ENCODE assay signal across 14 cellular contexts in genomic region chr19:21023901-21024300, GRCh38. TPM values are rescaled to one million over a fixed set of nuclear protein-coding genes. Genes with fewer than 3 reads are reported as not detected.
DNase-seq lines count a peak whose midpoint lies in the region; ATAC-seq and TF ChIP-seq lines count a peak whose summit lies in the region.
"Had no signal": no experiment of that assay in that cellular context is flagged by ENCODE, and none has a peak within 500 bp of the region (broad histone marks: within the 10 kb centered on the region; RNA-seq: fewer than 3 reads in every experiment).

No MANE protein-coding gene starts in this region.

- no peaks in the 10 kb centered on the region for H4K20me1 ChIP-seq in IMR-90 (ENCODE audit: insufficient read depth, low read length)

- H3K4me1 ChIP-seq in CD8-positive, alpha-beta memory T cell (ENCODE audit: insufficient read depth, low read length): peaks cover 48% of the 10 kb centered on the region
- H3K4me1 ChIP-seq in IMR-90 (ENCODE audit: control insufficient read depth, insufficient read depth, low read length): peaks cover 7% of the 10 kb centered on the region; the same call in 1 of the 2 replicates
- H3K4me1 ChIP-seq in esophagus muscularis mucosa: peaks cover 8 to 32% (median 20%) of the 10 kb centered on the region in 4 donors

- H3K36me3 Mint-ChIP-seq in CD8-positive, alpha-beta memory T cell: peaks cover 14 to 77% (median 32%) of the 10 kb centered on the region in 3 donors
- peaks cover 33% of the 10 kb centered on the region for H3K36me3 Mint-ChIP-seq in natural killer cell treated with Interleukin-12 subunit alpha and Interleukin-12 subunit beta and Interleukin-15 and Interleukin-18, amount 100 ng/mL, for 72 hours
- H3K36me3 Mint-ChIP-seq in WTC11: peaks cover 45% of the 10 kb centered on the region

- H3K27me3 ChIP-seq in CD8-positive, alpha-beta memory T cell (ENCODE audit: insufficient read depth, low read length, poor library complexity, severe bottlenecking): no peaks in the 10 kb centered on the region
- H3K27me3 ChIP-seq in IMR-90 (ENCODE audit: control insufficient read depth, insufficient read depth, low read length) (no peaks in the 10 kb centered on the region), esophagus muscularis mucosa (no peaks in the 10 kb centered on the region)
- H3K27me3 ChIP-seq: adrenal gland had no signal

- no peak overlapping the region for H3K9ac ChIP-seq in IMR-90 (ENCODE audit: low read depth, low read length)

- no peaks in the 10 kb centered on the region for H3K27me3 Mint-ChIP-seq in CD8-positive, alpha-beta memory T cell
- no peaks in the 10 kb centered on the region for H3K27me3 Mint-ChIP-seq in natural killer cell treated with Interleukin-12 subunit alpha and Interleukin-12 subunit beta and Interleukin-15 and Interleukin-18, amount 100 ng/mL, for 72 hours
- no peaks in the 10 kb centered on the region for H3K27me3 Mint-ChIP-seq in WTC11 (ENCODE audit: low read depth)

- no peak for TF ChIP-seq EP300 in esophagus muscularis mucosa (IDR thresholded peaks at IDR 0.05)

- H2AFZ ChIP-seq in IMR-90 (replicated peaks; ENCODE audit: low read length, poor library complexity): no peak overlapping the region

- H2BK15ac ChIP-seq in IMR-90 (ENCODE audit: low read depth, low read length): no peak overlapping the region

- H3K79me1 ChIP-seq in IMR-90 (ENCODE audit: low read depth in 1 of 2, low read length in 2 of 2): peaks cover 20 to 23% of the 10 kb centered on the region in 2 experiments; a peak in 3 of 4 replicates

- TF ChIP-seq RAD21 in IMR-90 (IDR thresholded peaks at IDR 0.05; ENCODE audit: low read length): no peak

- no peak overlapping the region for H3K4ac ChIP-seq in IMR-90 (ENCODE audit: low read depth, low read length)

- H2BK20ac ChIP-seq in IMR-90 (ENCODE audit: low read depth, low read length): no peak overlapping the region

- no peak overlapping the region for H2BK120ac ChIP-seq in IMR-90 (ENCODE audit: low read depth, low read length)

- no peak for DNase-seq in CD8-positive, alpha-beta memory T cell
- DNase-seq in IMR-90 (peak; percentile 65), caudate nucleus (lab: John Stamatoyannopoulos, UW) (no peak), DMS114 treated with DMSO at 0.1 percent for 48 hours (lab: John Stamatoyannopoulos, UW; ENCODE audit: unreplicated experiment) (no peak), WTC11 (ENCODE audit: low spot score) (no peak), NCI-H1048 (lab: John Stamatoyannopoulos, UW) (no peak), esophagus muscularis mucosa (ENCODE audit: extremely low spot score) (no peak)
- DNase-seq in natural killer cell treated with Interleukin-12 subunit alpha and Interleukin-12 subunit beta and Interleukin-15 and Interleukin-18, amount 100 ng/mL, for 72 hours (ENCODE audit: low spot score): no peak
- DNase-seq: activated CD4-positive, CD25-positive, alpha-beta regulatory T cell; adrenal gland; DMS 273 treated with DMSO at 0.1 percent for 48 hours; islet precursor cell; NCI-H446 had no signal

- ATAC-seq in IMR-90 (ENCODE audit: low read depth) (peak; percentile 21; the same call in 1 of the 2 replicates), WTC11 (no peak)
- ATAC-seq in natural killer cell treated with Interleukin-12 subunit alpha and Interleukin-12 subunit beta and Interleukin-15 and Interleukin-18, amount 100 ng/mL, for 72 hours: no peak
- ATAC-seq: Right ventricle myocardium inferior had no signal

- no peak overlapping the region for H3K23ac ChIP-seq in IMR-90 (ENCODE audit: low read depth, low read length)

- no peak overlapping the region for H3K4me3 ChIP-seq in CD8-positive, alpha-beta memory T cell (ENCODE audit: low read length)
- no peak overlapping the region for H3K4me3 ChIP-seq in IMR-90 (ENCODE audit: insufficient read depth, low read depth, low read length)
- no peak overlapping the region for H3K4me3 ChIP-seq in esophagus muscularis mucosa
- H3K4me3 ChIP-seq: adrenal gland had no signal

- TF ChIP-seq POLR2A in IMR-90 (IDR thresholded peaks at IDR 0.05; ENCODE audit: low read depth, low read length): no peak
- no peak for TF ChIP-seq POLR2A in esophagus muscularis mucosa (IDR thresholded peaks at IDR 0.05; ENCODE audit: low read depth)

- dilution Hi-C loops in IMR-90 (cut with HindIII; ENCODE audit: low sequenced_read_pairs, unreplicated experiment): no loop called here

- H3K27ac ChIP-seq in CD8-positive, alpha-beta memory T cell (ENCODE audit: low read depth, low read length): no peak overlapping the region
- no peak overlapping the region for H3K27ac ChIP-seq in IMR-90 (ENCODE audit: insufficient read depth, low read length)
- H3K27ac ChIP-seq in caudate nucleus (ENCODE audit: low read depth, low read length): peak overlapping the region; percentile 60
- no peak overlapping the region for H3K27ac ChIP-seq in esophagus muscularis mucosa (replicated peaks in 1 of 4)
- H3K27ac ChIP-seq: adrenal gland had no signal

- BruUV-seq in IMR-90 (replicated peaks; lab: Mats Ljungman, UMichigan): no TSS peak

- POLR2A ChIA-PET in CD8-positive, alpha-beta memory T cell (lab: Charles Lee): no interaction called here
- POLR2A ChIA-PET in IMR-90 (lab: Charles Lee; ENCODE audit: unreplicated experiment): no interaction called here
- POLR2A ChIA-PET in WTC11 (lab: Charles Lee): no interaction called here

- H3K9me1 ChIP-seq in IMR-90 (ENCODE audit: insufficient read depth, low read length): no peaks in the 10 kb centered on the region

- TF ChIP-seq CTCF in IMR-90 (conservative IDR thresholded peaks at IDR 0.05; ENCODE audit: low read depth, low read length): no peak
- no peak for TF ChIP-seq CTCF in WTC11 (IDR thresholded peaks at IDR 0.05)
- TF ChIP-seq CTCF in esophagus muscularis mucosa (IDR thresholded peaks at IDR 0.05): no peak

- H2AK5ac ChIP-seq in IMR-90 (ENCODE audit: low read depth, low read length): no peak overlapping the region

- peak overlapping the region; percentile 53 for H2BK5ac ChIP-seq in IMR-90 (ENCODE audit: low read depth, low read length, poor library complexity, severe bottlenecking)

- intact Hi-C loops in IMR-90 (cut with micrococcal nuclease) (loop anchor here (5.0 to 10.0 kb wide), 2 partner anchors 102 to 121 kb away; partner anchors contain the start of genes ZNF431 and ZNF85), esophagus muscularis mucosa (cut with DNase I) (loop anchor here (10.0 kb wide), 2 partner anchors 121 to 369 kb away; partner anchors contain the start of gene ZNF431)

- peak overlapping the region in 4 of 7 donors; percentile 2 to 61 (median 34) for H3K4me3 Mint-ChIP-seq in CD8-positive, alpha-beta memory T cell
- peak overlapping the region; percentile 54 for H3K4me3 Mint-ChIP-seq in natural killer cell treated with Interleukin-12 subunit alpha and Interleukin-12 subunit beta and Interleukin-15 and Interleukin-18, amount 100 ng/mL, for 72 hours
- H3K4me3 Mint-ChIP-seq in WTC11: no peak overlapping the region

- no peak overlapping the region for H4K8ac ChIP-seq in IMR-90 (ENCODE audit: low read depth in 2 of 2, low read length in 2 of 2)

- H3K4me2 ChIP-seq in IMR-90 (ENCODE audit: low read depth, low read length): peak overlapping the region; percentile 63; the same call in 1 of the 2 replicates

- peaks cover 15% of the 10 kb centered on the region for H3K36me3 ChIP-seq in CD8-positive, alpha-beta memory T cell (ENCODE audit: insufficient read depth, low read length)
- H3K36me3 ChIP-seq in IMR-90 (ENCODE audit: control insufficient read depth, insufficient read depth, low read length) (peaks cover 16% of the 10 kb centered on the region), esophagus muscularis mucosa (peaks cover 0 to 48% (median 18%) of the 10 kb centered on the region in 4 donors)

- no peak overlapping the region for H2AK9ac ChIP-seq in IMR-90 (replicated peaks; ENCODE audit: low read depth, low read length, poor library complexity)

- no peaks in the 10 kb centered on the region for H3K9me3 ChIP-seq in CD8-positive, alpha-beta memory T cell (ENCODE audit: low read length)
- no peaks in the 10 kb centered on the region for H3K9me3 ChIP-seq in IMR-90 (ENCODE audit: control insufficient read depth, insufficient read depth, low read length)
- no peaks in the 10 kb centered on the region for H3K9me3 ChIP-seq in esophagus muscularis mucosa
- H3K9me3 ChIP-seq: adrenal gland had no signal

- CTCF ChIA-PET in CD8-positive, alpha-beta memory T cell (lab: Charles Lee): no interaction called here
- CTCF ChIA-PET in IMR-90 (lab: Yijun Ruan, JAX): interaction anchor here (0.6 kb wide), 1 partner anchor 830 kb away, joined by 3 read pairs; no protein-coding TSS in a partner anchor
- CTCF ChIA-PET in WTC11 (lab: Charles Lee): no interaction called here

- H4K5ac ChIP-seq in IMR-90 (ENCODE audit: low read depth, low read length): no peak overlapping the region

- in situ Hi-C loops in IMR-90 (cut with MboI; ENCODE audit: low sequenced_read_pairs): no loop called here

- peak overlapping the region in 5 of 8 donors; percentile 11 to 45 (median 25) for H3K27ac Mint-ChIP-seq in CD8-positive, alpha-beta memory T cell
- H3K27ac Mint-ChIP-seq in natural killer cell treated with Interleukin-12 subunit alpha and Interleukin-12 subunit beta and Interleukin-15 and Interleukin-18, amount 100 ng/mL, for 72 hours: peak overlapping the region; percentile 39 to 100
- H3K27ac Mint-ChIP-seq in WTC11: no peak overlapping the region

- H3K56ac ChIP-seq in IMR-90 (ENCODE audit: extremely low read depth, insufficient read depth, low read length): no peak overlapping the region

- no peak overlapping the region; the same call in 1 of the 2 replicates for H3K18ac ChIP-seq in IMR-90 (ENCODE audit: low read depth, low read length)

- no peaks in the 10 kb centered on the region for H3K9me3 Mint-ChIP-seq in CD8-positive, alpha-beta memory T cell
- H3K9me3 Mint-ChIP-seq in natural killer cell treated with Interleukin-12 subunit alpha and Interleukin-12 subunit beta and Interleukin-15 and Interleukin-18, amount 100 ng/mL, for 72 hours: no peaks in the 10 kb centered on the region
- H3K9me3 Mint-ChIP-seq in WTC11: no peaks in the 10 kb centered on the region

- H3K4me1 Mint-ChIP-seq in CD8-positive, alpha-beta memory T cell: peaks cover 75 to 88% (median 87%) of the 10 kb centered on the region in 3 donors
- H3K4me1 Mint-ChIP-seq in natural killer cell treated with Interleukin-12 subunit alpha and Interleukin-12 subunit beta and Interleukin-15 and Interleukin-18, amount 100 ng/mL, for 72 hours (ENCODE audit: low read depth in 2 of 2): peaks cover 52 to 59% of the 10 kb centered on the region in 2 donors
- peaks cover 26% of the 10 kb centered on the region for H3K4me1 Mint-ChIP-seq in WTC11

- H3K14ac ChIP-seq in IMR-90 (replicated peaks; ENCODE audit: low read depth, low read length): no peak overlapping the region

- no peak overlapping the region for H4K91ac ChIP-seq in IMR-90 (ENCODE audit: insufficient read depth, low read depth, low read length)

RNA-seq across cellular contexts. Expression of gene ZNF430, which starts 3.4 kb away (rescaled TPM):
- total RNA-seq in CD8-positive, alpha-beta memory T cell: 10 to 100 TPM; 18.7 to 20.5 TPM
- polyA plus RNA-seq in CD8-positive, alpha-beta memory T cell: 57.4 TPM
- total RNA-seq in IMR-90 (2012; rRNA removed): 7.2 and 8.4 TPM in 2 replicates
- polyA plus RNA-seq in IMR-90 (2012; rRNA removed): 3.0 and 5.4 TPM in 2 replicates
- 1.8 and 4.1 TPM in 2 replicates for polyA plus RNA-seq in IMR-90 (2012; cell fraction: cytosol; rRNA removed)
- 3.0 and 5.9 TPM in 2 replicates for polyA plus RNA-seq in IMR-90 (2012; cell fraction: nucleus; rRNA removed; ENCODE audit: low replicate concordance)
- 10 to 100 TPM; 27.2 to 40.2 TPM for total RNA-seq in natural killer cell treated with Interleukin-12 subunit alpha and Interleukin-12 subunit beta and Interleukin-15 and Interleukin-18, amount 100 ng/mL, for 72 hours
- total RNA-seq in WTC11 (2021): 10.2 to 12.3 TPM (median 10.6 TPM) in 3 replicates
- total RNA-seq in esophagus muscularis mucosa: 10 to 100 TPM in 1 of 4 donors, 1 to 10 TPM in 3; 4.5 to 11.2 (median 6.3) TPM

RNA-seq across cellular contexts. Expression of gene ZNF714, which starts 58.1 kb away (rescaled TPM):
- 10 to 100 TPM; 14.3 to 14.4 TPM for total RNA-seq in CD8-positive, alpha-beta memory T cell
- 11.2 TPM for polyA plus RNA-seq in CD8-positive, alpha-beta memory T cell
- total RNA-seq in IMR-90 (2012; rRNA removed) (14.3 and 15.6 TPM in 2 replicates), WTC11 (2021) (50.0 to 60.4 TPM (median 50.8 TPM) in 3 replicates), esophagus muscularis mucosa (1 to 10 TPM; 1.7 to 2.5 (median 2.2) TPM)
- polyA plus RNA-seq in IMR-90 (2012; rRNA removed): 5.6 and 7.2 TPM in 2 replicates
- 1.7 TPM in 2 replicates for polyA plus RNA-seq in IMR-90 (2012; cell fraction: cytosol; rRNA removed)
- polyA plus RNA-seq in IMR-90 (2012; cell fraction: nucleus; rRNA removed; ENCODE audit: low replicate concordance): 1.8 and 7.2 TPM in 2 replicates
- 10 to 100 TPM; 16.9 to 30.1 TPM for total RNA-seq in natural killer cell treated with Interleukin-12 subunit alpha and Interleukin-12 subunit beta and Interleukin-15 and Interleukin-18, amount 100 ng/mL, for 72 hours
